In the genomic region with DNA sequence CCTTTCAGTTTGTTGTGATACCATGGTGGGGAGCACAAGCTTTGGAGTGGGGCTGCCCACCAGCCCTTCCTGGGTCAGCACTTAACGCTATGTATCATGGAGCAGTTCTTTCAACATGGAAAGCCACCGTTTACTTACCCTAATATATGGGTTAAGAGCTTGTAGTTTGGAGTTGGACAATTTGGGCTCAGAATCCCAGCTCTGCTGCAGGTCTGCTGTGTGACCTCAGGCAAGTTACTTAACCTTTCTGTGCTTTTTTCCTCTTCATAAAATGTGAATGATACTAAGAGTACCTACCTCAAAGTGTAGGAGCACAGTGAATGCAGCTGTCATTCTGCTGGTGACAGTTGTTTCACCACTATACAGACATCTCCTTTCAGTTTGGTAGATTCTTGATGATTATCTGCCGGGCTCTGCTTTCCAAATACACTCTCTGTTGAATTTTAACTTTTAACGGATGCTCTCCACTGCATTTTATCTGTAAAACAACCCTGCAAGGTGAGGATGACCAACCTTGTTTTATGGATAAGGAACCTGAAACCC, we compare ENCODE assay signal across 3 cellular contexts.
TF ChIP-seq lines count a peak whose summit lies in the region.

No MANE protein-coding gene starts in this region.

TF ChIP-seq in HEK293, 187 proteins besides CTCF, POLR2A, EP300 and RAD21:
- TF ChIP-seq ZNF768 (tag by site-specific recombination; IDR thresholded peaks at IDR 0.05) (0 out of 2 replicates have a peak, but pooled peaks have one; percentile 53), SP2 (tag by site-specific recombination; IDR thresholded peaks at IDR 0.05) (no peak)
TF ChIP-seq in HEK293: peak in this region for 1.

TF ChIP-seq in K562, 482 proteins besides CTCF, POLR2A, EP300 and RAD21:
- TF ChIP-seq MYBL2 (IDR thresholded peaks at IDR 0.05; ENCODE audit: low read depth) (no peak), MYBL2 (CRISPR knock-in tag; IDR thresholded peaks at IDR 0.05; ENCODE audit: borderline replicate concordance) (0 out of 2 replicates have a peak, but pooled peaks have one; percentile 1), TCF3 (CRISPR knock-in tag; IDR thresholded peaks at IDR 0.05) (no peak), ZFP36 (IDR thresholded peaks at IDR 0.05; ENCODE audit: low read depth, low read length, partially characterized antibody) (peak; percentile 80), BRD9 (IDR thresholded peaks at IDR 0.05; ENCODE audit: low read depth, partially characterized antibody) (peak; percentile 70), RBM25 (IDR thresholded peaks at IDR 0.05; ENCODE audit: low read depth, low read length, severe bottlenecking) (peak; percentile 94), KDM2B (CRISPR knock-in tag; IDR thresholded peaks at IDR 0.05) (no peak), BCOR (IDR thresholded peaks at IDR 0.05) (peak; percentile 69; the same call in 1 of the 2 replicates), ADNP (tag; IDR thresholded peaks at IDR 0.05) (peak; percentile 51; the same call in 1 of the 2 replicates)

TF ChIP-seq in H1, 55 proteins besides CTCF, POLR2A, EP300 and RAD21:
- TF ChIP-seq KDM1A (IDR thresholded peaks at IDR 0.05; ENCODE audit: borderline replicate concordance, low read length) (peak; percentile 70; the same call in 1 of the 2 replicates), RBBP5 (IDR thresholded peaks at IDR 0.05; ENCODE audit: borderline replicate concordance, low read depth, low read length) (no peak)
